8 cellular contexts compared by ENCODE assay signal in the genomic region with DNA sequence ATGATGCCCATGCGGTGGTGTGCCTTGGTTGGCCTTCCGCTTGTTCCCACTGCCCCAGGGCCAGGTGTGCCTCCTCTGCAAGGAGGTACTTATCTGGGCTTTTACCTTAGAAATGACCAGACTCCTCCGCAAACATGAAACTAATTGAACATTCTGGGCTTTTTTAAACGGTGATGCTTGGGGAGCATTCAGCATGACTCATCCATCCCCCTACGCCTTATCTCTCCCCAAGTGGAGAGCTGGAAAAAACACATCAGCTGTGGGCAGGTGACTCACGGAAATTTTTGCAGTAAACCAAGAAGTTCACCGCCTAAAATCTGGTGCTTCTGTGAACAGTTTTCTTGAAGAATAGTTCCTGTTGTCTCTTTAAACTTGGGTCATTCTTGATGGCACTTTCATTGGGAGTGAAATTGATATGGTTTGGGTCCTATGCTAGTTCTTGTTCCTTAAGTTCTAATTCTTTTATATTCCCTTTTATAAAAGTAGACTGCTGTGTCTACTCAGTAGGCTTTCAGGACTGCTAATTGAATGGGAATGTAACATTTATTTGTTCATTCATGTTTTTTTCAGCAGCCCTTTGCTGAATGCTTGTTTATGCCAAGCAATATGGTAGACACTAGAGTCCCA. TPM values are rescaled to one million over a fixed set of nuclear protein-coding genes. Genes with fewer than 3 reads are reported as not detected.
A peak's percentile ranks its signal among the peaks of the same experiment; 100 is the strongest.
DNase-seq lines count a peak whose midpoint lies in the region; ATAC-seq, FAIRE-seq and TF ChIP-seq lines count a peak whose summit lies in the region.

No MANE protein-coding gene starts in this region.

- 74% methylated on average over 7 of the region's 7 CpGs for WGBS in hepatocyte (ENCODE audit: low lambda C conversion rate, missing lambda C conversion rate)

- H3K4me2 ChIP-seq in hepatocyte (no peak overlapping the region), OCI-LY7 (ENCODE audit: low read length) (no peak overlapping the region)

- no peak for FAIRE-seq in RCC 7860 (lab: Jason Lieb, UNC)

- H3K9me2 ChIP-seq in hepatocyte (replicated peaks; ENCODE audit: insufficient read depth) (no peaks in the 10 kb centered on the region), OCI-LY7 (ENCODE audit: insufficient read depth, low read length) (no peaks in the 10 kb centered on the region)

- H3K4me1 ChIP-seq in hepatocyte (ENCODE audit: insufficient read depth), result no peaks in the 10 kb centered on the region
- H3K4me1 ChIP-seq in OCI-LY7 (ENCODE audit: insufficient read depth, low read length, poor library complexity, severe bottlenecking), result no peaks in the 10 kb centered on the region

- peak; percentile 88 for ATAC-seq in stimulated activated memory B cell treated with anti-CD40 and anti-IgM and Interleukin-4, amounts not matched to agents 10 μg/mL and 1 μg/mL and 100 μg/mL, for 72 hours
- ATAC-seq in GM19397 (IDR thresholded peaks at IDR 0.05; ENCODE audit: unreplicated experiment), result no peak

- peaks cover 6% of the 10 kb centered on the region for H3K9me3 Mint-ChIP-seq in stimulated activated memory B cell treated with anti-CD40 and anti-IgM and Interleukin-4, amounts not matched to agents 10 μg/mL and 1 μg/mL and 100 μg/mL, for 72 hours

- H3K9me3 ChIP-seq in hepatocyte (ENCODE audit: low read depth) (no peaks in the 10 kb centered on the region), OCI-LY7 (ENCODE audit: low read length) (no peaks in the 10 kb centered on the region)

- peak overlapping the region; percentile 74 for H3K27ac Mint-ChIP-seq in stimulated activated memory B cell treated with anti-CD40 and anti-IgM and Interleukin-4, amounts not matched to agents 10 μg/mL and 1 μg/mL and 100 μg/mL, for 72 hours

- BruUV-seq in OCI-LY7 (replicated peaks; lab: Mats Ljungman, UMichigan), result no TSS peak

- CTCF ChIA-PET in OCI-LY7 (lab: Charles Lee; ENCODE audit: unreplicated experiment), result no interaction called here

- H3K27ac ChIP-seq in hepatocyte, result no peak overlapping the region
- H3K27ac ChIP-seq in OCI-LY7 (ENCODE audit: low read depth, low read length, poor library complexity, severe bottlenecking), result no peak overlapping the region

- H3K4me3 Mint-ChIP-seq in stimulated activated memory B cell treated with anti-CD40 and anti-IgM and Interleukin-4, amounts not matched to agents 10 μg/mL and 1 μg/mL and 100 μg/mL, for 72 hours, result no peak overlapping the region

- no peaks in the 10 kb centered on the region for H3K79me2 ChIP-seq in hepatocyte
- no peaks in the 10 kb centered on the region for H3K79me2 ChIP-seq in OCI-LY7 (ENCODE audit: insufficient read depth, low read depth, low read length)

- no peak overlapping the region for H2AFZ ChIP-seq in hepatocyte
- no peak overlapping the region for H2AFZ ChIP-seq in OCI-LY7 (ENCODE audit: low read length)

- POLR2A ChIA-PET in OCI-LY7 (lab: Charles Lee), result interaction anchor here (0.6 to 1.3 kb wide), 2 partner anchors 9 to 17 kb away, joined by 4 to 5 read pairs; no protein-coding TSS in a partner anchor

- DNase-seq in RCC 7860 (ENCODE audit: low spot score) (peak; percentile 32), hepatocyte (ENCODE audit: low spot score) (peak; percentile 33), HuH-7.5 (ENCODE audit: low spot score) (no peak), OCI-LY7 (ENCODE audit: low spot score) (no peak), NCI-H2029 (lab: John Stamatoyannopoulos, UW) (no peak)
- peak; percentile 89 to 91 for DNase-seq in activated T-cell treated with anti-CD3 and anti-CD28 coated beads, Interleukin-2, amount 50 U/mL, for 48 hours

- H3K27me3 Mint-ChIP-seq in stimulated activated memory B cell treated with anti-CD40 and anti-IgM and Interleukin-4, amounts not matched to agents 10 μg/mL and 1 μg/mL and 100 μg/mL, for 72 hours, result no peaks in the 10 kb centered on the region

- TF ChIP-seq CTCF in hepatocyte (IDR thresholded peaks at IDR 0.05; ENCODE audit: poor library complexity) (no peak), OCI-LY7 (conservative IDR thresholded peaks at IDR 0.05; ENCODE audit: low read length) (no peak)

- H3K36me3 Mint-ChIP-seq in stimulated activated memory B cell treated with anti-CD40 and anti-IgM and Interleukin-4, amounts not matched to agents 10 μg/mL and 1 μg/mL and 100 μg/mL, for 72 hours, result peaks cover 86% of the 10 kb centered on the region

- H3K36me3 ChIP-seq in hepatocyte (replicated peaks; ENCODE audit: insufficient read depth, low read depth) (peaks cover 10% of the 10 kb centered on the region), OCI-LY7 (ENCODE audit: insufficient read depth, low read length) (peaks cover 96% of the 10 kb centered on the region)

- no peaks in the 10 kb centered on the region for H4K20me1 ChIP-seq in hepatocyte (ENCODE audit: insufficient read depth, poor library complexity, severe bottlenecking)
- no peaks in the 10 kb centered on the region for H4K20me1 ChIP-seq in OCI-LY7 (ENCODE audit: insufficient read depth, low read length)

- intact Hi-C loops in OCI-LY7 (cut with micrococcal nuclease; ENCODE audit: unreplicated experiment), result no loop called here

- no peak overlapping the region for H3K4me3 ChIP-seq in hepatocyte
- no peak overlapping the region for H3K4me3 ChIP-seq in OCI-LY7 (ENCODE audit: low read depth, low read length, poor library complexity, severe bottlenecking)

- H3K4me1 Mint-ChIP-seq in stimulated activated memory B cell treated with anti-CD40 and anti-IgM and Interleukin-4, amounts not matched to agents 10 μg/mL and 1 μg/mL and 100 μg/mL, for 72 hours, result peaks cover 10% of the 10 kb centered on the region

- no peaks in the 10 kb centered on the region for H3K27me3 ChIP-seq in hepatocyte

RNA-seq across cellular contexts. Expression of a gene that starts 39.6 kb away (rescaled TPM):
- total RNA-seq in hepatocyte (82.4 and 110 TPM in 2 replicates), OCI-LY7 (2022) (141 and 154 TPM in 2 replicates)
- polyA plus RNA-seq in hepatocyte, result 57.0 and 60.0 TPM in 2 replicates
- total RNA-seq in OCI-LY7 (2014; rRNA removed; shearing (Covaris generic)), result 120 and 147 TPM in 2 replicates

Comparison
In these comparisons a context has a peak if more than half of its experiments do, and no peak if none do; other contexts are left out.
1. DNase-seq: peak in RCC 7860 (single experiment), activated T-cell treated with anti-CD3 and anti-CD28 coated beads, Interleukin-2, amount 50 U/mL, for 48 hours (2 of 2) and hepatocyte (single experiment); none in HuH-7.5 (single experiment), OCI-LY7 (single experiment) and NCI-H2029 (single experiment).